In the genomic region with DNA sequence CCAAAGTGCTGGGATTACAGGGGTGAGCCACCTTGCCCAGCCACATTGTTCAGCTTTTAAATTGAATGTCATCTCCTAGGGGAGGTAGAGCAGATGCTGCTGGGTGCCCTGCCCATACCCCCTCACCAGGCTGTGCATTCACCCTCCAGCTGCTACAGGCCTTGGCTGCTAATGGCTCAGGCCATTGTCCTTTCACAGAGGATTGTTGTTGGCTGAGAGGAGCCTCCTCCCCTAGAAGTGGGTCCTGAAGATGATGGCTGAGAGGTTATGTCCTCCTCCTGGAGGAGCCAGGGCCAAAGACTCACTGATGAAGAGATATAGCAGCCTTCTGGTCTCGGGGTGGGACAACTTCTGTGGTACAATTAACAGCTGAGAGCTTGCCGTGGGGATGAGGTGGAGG, we compare ENCODE assay signal across 11 cellular contexts.
"Had no signal": no experiment of that assay in that cellular context is flagged by ENCODE, and none has a peak within 500 bp of the region (broad histone marks: within the 10 kb centered on the region; RNA-seq: fewer than 3 reads in every experiment).

No MANE protein-coding gene starts in this region.

- H3K4me3 ChIP-seq: adrenal gland, SJCRH30 had no signal

- H3K9me3 ChIP-seq: adrenal gland, Peyer's patch, SK-N-SH had no signal

- H3K27ac ChIP-seq: adrenal gland, RWPE1, SJCRH30 had no signal

- H3K27ac Mint-ChIP-seq: activated CD8-positive, alpha-beta T cell treated with anti-CD3 and anti-CD28 coated beads, Interleukin-2, amount 10 ng/mL, durations not matched to agents 7 days and 5 days; activated naive CD8-positive, alpha-beta T cell treated with anti-CD3 and anti-CD28 coated beads, Interleukin-2, amount 10 ng/mL, durations not matched to agents 7 days and 5 days had no signal

- H3K4me1 ChIP-seq: adrenal gland, Peyer's patch had no signal

- H3K36me3 ChIP-seq: adrenal gland, Peyer's patch, SJCRH30 had no signal

- H3K9ac ChIP-seq: SK-N-SH had no signal

- H3K4me2 ChIP-seq: SK-N-SH had no signal

- DNase-seq: activated CD8-positive, alpha-beta memory T cell treated with anti-CD3 and anti-CD28 coated beads, Interleukin-2, amount 50 U/mL, for 48 hours; activated naive CD8-positive, alpha-beta T cell treated with anti-CD3 and anti-CD28 coated beads, Interleukin-2, amount 10 ng/mL, durations not matched to agents 7 days and 5 days; NCI-H1436 treated with DMSO at 0.1 percent for 48 hours; NCI-H187; Right ventricle myocardium superior had no signal

- H3K27me3 ChIP-seq: adrenal gland, Peyer's patch, SJCRH30 had no signal

- H3K4me3 Mint-ChIP-seq: activated CD8-positive, alpha-beta T cell treated with anti-CD3 and anti-CD28 coated beads, Interleukin-2, amount 10 ng/mL, durations not matched to agents 7 days and 5 days; activated naive CD8-positive, alpha-beta T cell treated with anti-CD3 and anti-CD28 coated beads, Interleukin-2, amount 10 ng/mL, durations not matched to agents 7 days and 5 days had no signal
